Comparison of ENCODE assay signal across 8 cellular contexts in genomic region chr1:165598676-165599059, GRCh38. TPM values are rescaled to one million over a fixed set of nuclear protein-coding genes. Genes with fewer than 3 reads are reported as not detected.
DNase-seq lines count a peak whose midpoint lies in the region; ATAC-seq and TF ChIP-seq lines count a peak whose summit lies in the region.

No MANE protein-coding gene starts in this region.

- H4K20me1 ChIP-seq in MM.1S (ENCODE audit: insufficient read depth, low read length) = no peaks in the 10 kb centered on the region

- peaks cover 47% of the 10 kb centered on the region for H3K4me1 ChIP-seq in MM.1S (ENCODE audit: low read length)
- peaks cover 11 to 12% of the 10 kb centered on the region in 2 donors for H3K4me1 ChIP-seq in naive thymus-derived CD4-positive, alpha-beta T cell (ENCODE audit: control insufficient read depth in 2 of 2, insufficient read depth in 2 of 2, low read length in 2 of 2)

- no peaks in the 10 kb centered on the region for H3K9me3 Mint-ChIP-seq in naive thymus-derived CD4-positive, alpha-beta T cell

- no peaks in the 10 kb centered on the region for H3K36me3 Mint-ChIP-seq in naive thymus-derived CD4-positive, alpha-beta T cell

- peaks cover 18 to 49% (median 42%) of the 10 kb centered on the region in 5 donors for H3K27me3 Mint-ChIP-seq in naive thymus-derived CD4-positive, alpha-beta T cell

- H3K4me2 ChIP-seq in MM.1S (ENCODE audit: low read depth, low read length) = peak overlapping the region; percentile 93

- POLR2A ChIA-PET in naive thymus-derived CD4-positive, alpha-beta T cell (lab: Charles Lee) = interaction anchor here (0.8 to 1.0 kb wide), 2 partner anchors 10 to 34 kb away, joined by 4 read pairs; no protein-coding TSS in a partner anchor

- peaks cover 20 to 27% (median 25%) of the 10 kb centered on the region in 7 donors for H3K4me1 Mint-ChIP-seq in naive thymus-derived CD4-positive, alpha-beta T cell

- in situ Hi-C loops in KBM-7 (cut with MboI; ENCODE audit: low pct_unique_long_range_greater_than_20kb, low sequenced_read_pairs) = no loop called here

- peak overlapping the region; percentile 95 for H2AFZ ChIP-seq in MM.1S (ENCODE audit: low read length)

- peaks cover 17% of the 10 kb centered on the region for H3F3A ChIP-seq in MM.1S (ENCODE audit: insufficient read depth, low read length)

- TF ChIP-seq CTCF in MM.1S (IDR thresholded peaks at IDR 0.05; ENCODE audit: low read length) = no peak
- no peak for TF ChIP-seq CTCF in choroid plexus epithelial cell (conservative IDR thresholded peaks at IDR 0.05; ENCODE audit: low read depth, low read length)

- H3K9me2 ChIP-seq in MM.1S (replicated peaks; ENCODE audit: insufficient read depth, low read length) = no peaks in the 10 kb centered on the region

- no peaks in the 10 kb centered on the region for H3K27me3 ChIP-seq in MM.1S (replicated peaks; ENCODE audit: insufficient read depth, low read length)
- H3K27me3 ChIP-seq in naive thymus-derived CD4-positive, alpha-beta T cell (ENCODE audit: control insufficient read depth in 2 of 2, insufficient read depth in 2 of 2, low read length in 2 of 2) = peaks cover under 1 to 10% of the 10 kb centered on the region in 2 donors

- no peaks in the 10 kb centered on the region for H3K36me3 ChIP-seq in MM.1S (replicated peaks; ENCODE audit: insufficient read depth, low read length)
- H3K36me3 ChIP-seq in naive thymus-derived CD4-positive, alpha-beta T cell (ENCODE audit: control insufficient read depth in 2 of 3, insufficient read depth in 3 of 3, low read length in 3 of 3) = no peaks in the 10 kb centered on the region

- peak overlapping the region; percentile 86 to 95 (median 92) for H3K4me3 Mint-ChIP-seq in naive thymus-derived CD4-positive, alpha-beta T cell

- intact Hi-C loops in naive thymus-derived CD4-positive, alpha-beta T cell (cut with micrococcal nuclease) = loop anchor here in 1 of 2 donors (1.0 to 10.0 kb wide), 6 partner anchors 100 to 886 kb away; partner anchors contain the start of genes ALDH9A1, FAM78B, TMCO1 and UCK2

- peak overlapping the region in 5 of 9 donors; percentile 25 to 94 (median 82) for H3K27ac Mint-ChIP-seq in naive thymus-derived CD4-positive, alpha-beta T cell

- H3K9ac ChIP-seq in MM.1S (ENCODE audit: low read length) = peak overlapping the region; percentile 78

- peak overlapping the region; percentile 81 for H3K4me3 ChIP-seq in MM.1S (ENCODE audit: low read length)
- H3K4me3 ChIP-seq in choroid plexus epithelial cell (ENCODE audit: low read depth, low read length) = peak overlapping the region; percentile 73
- H3K4me3 ChIP-seq in naive thymus-derived CD4-positive, alpha-beta T cell (ENCODE audit: low read length) = peak overlapping the region; percentile 70

- no peaks in the 10 kb centered on the region for H3K79me2 ChIP-seq in MM.1S (ENCODE audit: low read length)

- H3K27ac ChIP-seq in MM.1S (ENCODE audit: low read length) = peak overlapping the region; percentile 43; the same call in 1 of the 2 replicates
- H3K27ac ChIP-seq in naive thymus-derived CD4-positive, alpha-beta T cell (ENCODE audit: low read depth, low read length) = peak overlapping the region; percentile 31

- no peaks in the 10 kb centered on the region for H3K9me3 ChIP-seq in MM.1S (replicated peaks; ENCODE audit: insufficient read depth, low read length)
- H3K9me3 ChIP-seq in naive thymus-derived CD4-positive, alpha-beta T cell (ENCODE audit: control insufficient read depth in 2 of 3, low read length in 3 of 3) = no peaks in the 10 kb centered on the region

- CTCF ChIA-PET in naive thymus-derived CD4-positive, alpha-beta T cell (lab: Charles Lee) = interaction anchor here (0.6 to 11.0 kb wide), 5 partner anchors 30 to 315 kb away, joined by 3 to 127 read pairs (median 3); no protein-coding TSS in a partner anchor

- DNase-seq in COR-L47 (lab: John Stamatoyannopoulos, UW) = peak; percentile 2
- DNase-seq in MM.1S = no peak
- DNase-seq in choroid plexus epithelial cell (ENCODE audit: low read depth) = no peak
- no peak for DNase-seq in naive thymus-derived CD4-positive, alpha-beta T cell
- no peak for DNase-seq in KBM-7
- no peak for DNase-seq in amygdala (lab: John Stamatoyannopoulos, UW)
- no peak for DNase-seq in activated effector memory CD4-positive, alpha-beta T cell treated with Interleukin-2 at 50 U/mL for 16 hours

- no peak for ATAC-seq in naive thymus-derived CD4-positive, alpha-beta T cell
- no peak for ATAC-seq in HG03045 (IDR thresholded peaks at IDR 0.05; ENCODE audit: unreplicated experiment)

RNA-seq across cellular contexts. Expression of gene MGST3, which starts 32.4 kb away (rescaled TPM):
- 10 to 100 TPM; 21.4 to 59.4 (median 48.3) TPM for total RNA-seq in naive thymus-derived CD4-positive, alpha-beta T cell
- polyA plus RNA-seq in naive thymus-derived CD4-positive, alpha-beta T cell = 100 to 1,000 TPM in 1 of 2 donors, 10 to 100 TPM in 1; 91.2 to 119 TPM

RNA-seq across cellular contexts. Expression of gene LRRC52, which starts 54.9 kb away (rescaled TPM):
- not detected for total RNA-seq in naive thymus-derived CD4-positive, alpha-beta T cell
- not detected for polyA plus RNA-seq in naive thymus-derived CD4-positive, alpha-beta T cell
